10 cellular contexts compared by ENCODE assay signal in genomic region chr2:215619989-215620388, GRCh38.
A peak's percentile ranks its signal among the peaks of the same experiment; 100 is the strongest.
DNase-seq lines count a peak whose midpoint lies in the region; ATAC-seq and TF ChIP-seq lines count a peak whose summit lies in the region.
"Had no signal": no experiment of that assay in that cellular context is flagged by ENCODE, and none has a peak within 500 bp of the region (broad histone marks: within the 10 kb centered on the region; RNA-seq: fewer than 3 reads in every experiment).

No MANE protein-coding gene starts in this region.

- no peak overlapping the region for H2AFZ ChIP-seq in IMR-90 (replicated peaks; ENCODE audit: low read length, poor library complexity)
- H2AFZ ChIP-seq in mesenchymal stem cell (ENCODE audit: low read depth, low read length), result no peak overlapping the region

- H4K5ac ChIP-seq in IMR-90 (ENCODE audit: low read depth, low read length), result peak overlapping the region; percentile 4; the same call in 1 of the 2 replicates

- peaks cover 0 to 7% (median 2%) of the 10 kb centered on the region in 7 donors for H3K9me3 Mint-ChIP-seq in CD14-positive monocyte
- H3K9me3 Mint-ChIP-seq: activated T-cell treated with anti-CD3 and anti-CD28 coated beads, Interleukin-2, amount 50 U/mL, for 24 hours had no signal

- POLR2A ChIA-PET in IMR-90 (lab: Charles Lee; ENCODE audit: unreplicated experiment), result no interaction called here

- in situ Hi-C loops in IMR-90 (cut with MboI; ENCODE audit: low sequenced_read_pairs), result no loop called here

- peaks cover 1 to 9% (median 2%) of the 10 kb centered on the region in 3 donors for H3K27me3 Mint-ChIP-seq in CD14-positive monocyte (ENCODE audit: low read depth in 3 of 3)

- TF ChIP-seq POLR2A in IMR-90 (IDR thresholded peaks at IDR 0.05; ENCODE audit: low read depth, low read length), result no peak

- peaks cover 13% of the 10 kb centered on the region for H3K4me1 ChIP-seq in IMR-90 (ENCODE audit: control insufficient read depth, insufficient read depth, low read length)
- H3K4me1 ChIP-seq in mesenchymal stem cell (ENCODE audit: control insufficient read depth, insufficient read depth, low read depth, low read length), result peaks cover 5% of the 10 kb centered on the region

- H4K8ac ChIP-seq in IMR-90 (ENCODE audit: low read depth in 2 of 2, low read length in 2 of 2) (no peak overlapping the region), mesenchymal stem cell (ENCODE audit: low read length) (no peak overlapping the region)

- H3K56ac ChIP-seq in IMR-90 (ENCODE audit: extremely low read depth, insufficient read depth, low read length), result no peak overlapping the region

- H3K23ac ChIP-seq in IMR-90 (ENCODE audit: low read depth, low read length), result no peak overlapping the region; the same call in 1 of the 2 replicates
- H3K23ac ChIP-seq in mesenchymal stem cell (ENCODE audit: low read length in 2 of 2), result no peak overlapping the region

- H4K20me1 ChIP-seq in IMR-90 (ENCODE audit: insufficient read depth, low read length), result no peaks in the 10 kb centered on the region

- H3K9me1 ChIP-seq in IMR-90 (ENCODE audit: insufficient read depth, low read length), result peaks cover 2% of the 10 kb centered on the region

- peak overlapping the region; percentile 55 to 86 (median 68) for H3K27ac Mint-ChIP-seq in CD14-positive monocyte
- H3K27ac Mint-ChIP-seq: activated T-cell treated with anti-CD3 and anti-CD28 coated beads, Interleukin-2, amount 50 U/mL, for 24 hours had no signal

- H2AK5ac ChIP-seq in IMR-90 (ENCODE audit: low read depth, low read length) (peak overlapping the region; percentile 49; the same call in 1 of the 2 replicates), mesenchymal stem cell (ENCODE audit: low read length, severe bottlenecking) (peak overlapping the region; percentile 40)

- WGBS in IMR-90 (ENCODE audit: extremely low coverage in 2 of 2, insufficient read length in 1 of 2), 2 experiments, result 92% methylated on average over 4 of the region's 10 CpGs; no CpG with 5 or more reads in 1 of the 2 experiments
- WGBS in mesenchymal stem cell, result 83% methylated on average over 10 of the region's 10 CpGs

- no peak overlapping the region for H2AK9ac ChIP-seq in IMR-90 (replicated peaks; ENCODE audit: low read depth, low read length, poor library complexity)

- H3K18ac ChIP-seq in IMR-90 (ENCODE audit: low read depth, low read length) (peak overlapping the region; percentile 11; the same call in 1 of the 2 replicates), mesenchymal stem cell (ENCODE audit: low read depth in 1 of 2, low read length in 2 of 2) (peak overlapping the region in 1 of 2 experiments; percentile 74)

- no peaks in the 10 kb centered on the region for H3K36me3 ChIP-seq in IMR-90 (ENCODE audit: control insufficient read depth, insufficient read depth, low read length)
- H3K36me3 ChIP-seq in mesenchymal stem cell (ENCODE audit: control insufficient read depth in 1 of 2, insufficient read depth in 2 of 2, low read depth in 1 of 2, low read length in 2 of 2), result peaks cover 0 to 11% of the 10 kb centered on the region in 2 experiments

- peak overlapping the region; percentile 61 to 96 for H2BK12ac ChIP-seq in mesenchymal stem cell (ENCODE audit: low read length in 2 of 2)

- TF ChIP-seq RAD21 in IMR-90 (IDR thresholded peaks at IDR 0.05; ENCODE audit: low read length), result no peak

- H3K27ac ChIP-seq in IMR-90 (ENCODE audit: insufficient read depth, low read length), result no peak overlapping the region
- H3K27ac ChIP-seq in mesenchymal stem cell (ENCODE audit: low read length, poor library complexity, severe bottlenecking), result no peak overlapping the region

- ATAC-seq in IMR-90 (ENCODE audit: low read depth) (no peak), HG03442 (IDR thresholded peaks at IDR 0.05; ENCODE audit: unreplicated experiment) (no peak), GM21528 (IDR thresholded peaks at IDR 0.05; ENCODE audit: low FRiP score, unreplicated experiment) (no peak)

- H3K9me3 ChIP-seq in IMR-90 (ENCODE audit: control insufficient read depth, insufficient read depth, low read length), result no peaks in the 10 kb centered on the region
- no peaks in the 10 kb centered on the region for H3K9me3 ChIP-seq in mesenchymal stem cell (ENCODE audit: control insufficient read depth, low read length)

- H3K36me3 Mint-ChIP-seq in CD14-positive monocyte, result no peaks in the 10 kb centered on the region

- H3K4me2 ChIP-seq in IMR-90 (ENCODE audit: low read depth, low read length) (no peak overlapping the region), mesenchymal stem cell (ENCODE audit: low read length, poor library complexity, severe bottlenecking) (no peak overlapping the region)

- H2BK120ac ChIP-seq in IMR-90 (ENCODE audit: low read depth, low read length) (peak overlapping the region; percentile 44), mesenchymal stem cell (ENCODE audit: low read depth, low read length) (no peak overlapping the region)

- DNase-seq in CD14-positive monocyte (ENCODE audit: low spot score) (peak; percentile 75), IMR-90 (no peak), SW480 (ENCODE audit: low spot score) (peak; percentile 59), mesenchymal stem cell (no peak), HuH-7.5 (ENCODE audit: low spot score) (no peak), cerebellar cortex (ENCODE audit: low spot score) (no peak)
- DNase-seq: activated T-cell treated with anti-CD3 and anti-CD28 coated beads, Interleukin-2, amount 50 U/mL, for 24 hours; EL had no signal

- H3K4me3 Mint-ChIP-seq in CD14-positive monocyte, result peak overlapping the region; percentile 51 to 61

- H3K9ac ChIP-seq in IMR-90 (ENCODE audit: low read depth, low read length) (no peak overlapping the region), mesenchymal stem cell (ENCODE audit: low read length) (no peak overlapping the region)

- H3K4ac ChIP-seq in IMR-90 (ENCODE audit: low read depth, low read length) (peak overlapping the region; percentile 38; the same call in 1 of the 2 replicates), mesenchymal stem cell (ENCODE audit: low read depth in 1 of 2, low read length in 2 of 2) (peak overlapping the region in 1 of 2 experiments; percentile 42)

- H2BK15ac ChIP-seq in IMR-90 (ENCODE audit: low read depth, low read length) (peak overlapping the region; percentile 79; the same call in 1 of the 3 replicates), mesenchymal stem cell (ENCODE audit: low read depth, poor library complexity, severe bottlenecking) (peak overlapping the region; percentile 78)

- BruUV-seq in IMR-90 (replicated peaks; lab: Mats Ljungman, UMichigan), result no TSS peak

- H3K79me1 ChIP-seq in IMR-90 (ENCODE audit: low read depth in 1 of 2, low read length in 2 of 2) (no peaks in the 10 kb centered on the region), mesenchymal stem cell (replicated peaks; ENCODE audit: low read length, poor library complexity, severe bottlenecking) (no peaks in the 10 kb centered on the region)

- dilution Hi-C loops in IMR-90 (cut with HindIII; ENCODE audit: low sequenced_read_pairs, unreplicated experiment), result no loop called here

- no peak overlapping the region; the same call in 1 of the 2 replicates for H3K14ac ChIP-seq in IMR-90 (replicated peaks; ENCODE audit: low read depth, low read length)
- no peak overlapping the region for H3K14ac ChIP-seq in mesenchymal stem cell (ENCODE audit: low read length in 2 of 2)

- H2BK5ac ChIP-seq in IMR-90 (ENCODE audit: low read depth, low read length, poor library complexity, severe bottlenecking) (no peak overlapping the region), mesenchymal stem cell (ENCODE audit: low read depth, low read length, poor library complexity, severe bottlenecking) (no peak overlapping the region)

- TF ChIP-seq CTCF in CD14-positive monocyte (IDR thresholded peaks at IDR 0.05) (no peak), IMR-90 (conservative IDR thresholded peaks at IDR 0.05; ENCODE audit: low read depth, low read length) (no peak)

- CTCF ChIA-PET in IMR-90 (lab: Yijun Ruan, JAX), result interaction anchor here (0.6 kb wide), 2 partner anchors 22 to 93 kb away, joined by 5 to 6 read pairs; no protein-coding TSS in a partner anchor

- intact Hi-C loops in CD14-positive monocyte (cut with micrococcal nuclease) (no loop called here), IMR-90 (cut with micrococcal nuclease) (loop anchor here (5.0 kb wide), 1 partner anchor 158 kb away; no protein-coding TSS in a partner anchor)

- H3K4me1 Mint-ChIP-seq in CD14-positive monocyte, result peaks cover 49% of the 10 kb centered on the region

- no peaks in the 10 kb centered on the region for H3K27me3 ChIP-seq in IMR-90 (ENCODE audit: control insufficient read depth, insufficient read depth, low read length)
- H3K27me3 ChIP-seq in mesenchymal stem cell (ENCODE audit: control insufficient read depth in 1 of 2, insufficient read depth in 1 of 2, low read length in 2 of 2), result no peaks in the 10 kb centered on the region

- peak overlapping the region; percentile 20; the same call in 1 of the 2 replicates for H2BK20ac ChIP-seq in IMR-90 (ENCODE audit: low read depth, low read length)

- no peak overlapping the region for H3K4me3 ChIP-seq in IMR-90 (ENCODE audit: insufficient read depth, low read depth, low read length)
- H3K4me3 ChIP-seq in mesenchymal stem cell (ENCODE audit: insufficient read depth in 1 of 2, low read depth in 1 of 2, low read length in 2 of 2), result no peak overlapping the region

- H4K91ac ChIP-seq in IMR-90 (ENCODE audit: insufficient read depth, low read depth, low read length) (peak overlapping the region; percentile 15; the same call in 1 of the 2 replicates), mesenchymal stem cell (ENCODE audit: low read length) (peak overlapping the region; percentile 70)

TF ChIP-seq in IMR-90, 13 proteins besides CTCF, POLR2A, EP300 and RAD21:
- no peak for TF ChIP-seq MXI1 (IDR thresholded peaks at IDR 0.05; ENCODE audit: borderline replicate concordance, low read depth, low read length)
- no peak for TF ChIP-seq RCOR1 (IDR thresholded peaks at IDR 0.05; ENCODE audit: insufficient replicate concordance, low read length)
- peak; percentile 95 for TF ChIP-seq CEBPB (IDR thresholded peaks at IDR 0.05; ENCODE audit: low read depth, low read length)
- TF ChIP-seq RFX5 (IDR thresholded peaks at IDR 0.05; ENCODE audit: low read depth, low read length), result no peak

Comparison
In these comparisons a context has a peak if more than half of its experiments do, and no peak if none do; other contexts are left out.
1. DNase-seq: peak in CD14-positive monocyte (single experiment) and SW480 (single experiment); none in IMR-90 (single experiment), mesenchymal stem cell (single experiment), HuH-7.5 (single experiment) and cerebellar cortex (single experiment).